ENCODE assay signal across 8 cellular contexts in genomic region chr17:50094753-50095616, GRCh38. TPM values are rescaled to one million over a fixed set of nuclear protein-coding genes. Genes with fewer than 3 reads are reported as not detected.
DNase-seq lines count a peak whose midpoint lies in the region; ATAC-seq and TF ChIP-seq lines count a peak whose summit lies in the region.

TSS of gene PDK2 (plus strand) at chr17:50095351. CDS start at chr17:50095436, 85 bp downstream.

- peak within 1 kb of the TSS; percentile 81 to 82 for H3K27ac ChIP-seq in liver (ENCODE audit: low read depth in 1 of 2, low read length in 2 of 2)

- H3K27me3 ChIP-seq in liver (ENCODE audit: control insufficient read depth in 4 of 4, insufficient read depth in 4 of 4, low read length in 3 of 4) = no peaks in the 10 kb centered on the region

- peaks cover 2% of the 10 kb centered on the region for H3K36me3 Mint-ChIP-seq in activated CD4-positive, alpha-beta memory T cell treated with anti-CD3 and anti-CD28 coated beads for 36 hours

- peak within 1 kb of the TSS; percentile 82 for H3K4me3 Mint-ChIP-seq in activated CD4-positive, alpha-beta memory T cell treated with anti-CD3 and anti-CD28 coated beads for 36 hours

- no peaks in the 10 kb centered on the region for H3K27me3 Mint-ChIP-seq in activated CD4-positive, alpha-beta memory T cell treated with anti-CD3 and anti-CD28 coated beads for 36 hours

- peak; percentile 89 for ATAC-seq in GM19438 (IDR thresholded peaks at IDR 0.05; ENCODE audit: low read depth, unreplicated experiment)
- ATAC-seq in HG03571 (IDR thresholded peaks at IDR 0.05; ENCODE audit: unreplicated experiment) = peak; percentile 85

- H3K4me3 ChIP-seq in liver (ENCODE audit: low read depth in 1 of 3, low read length in 3 of 3) = peak within 1 kb of the TSS; percentile 81 to 92 (median 83)

- intact Hi-C loops in activated CD4-positive, alpha-beta memory T cell treated with anti-CD3 and anti-CD28 coated beads for 36 hours (cut with micrococcal nuclease) = loop anchor here (1.0 to 5.0 kb wide), 4 partner anchors 53 to 202 kb away; partner anchors contain the start of gene TMEM92

- POLR2A ChIA-PET in activated CD4-positive, alpha-beta memory T cell treated with anti-CD3 and anti-CD28 coated beads for 36 hours (lab: Charles Lee) = interaction anchor here (1.2 kb wide), 1 partner anchor 39 kb away, joined by 5 read pairs; the partner anchor contains the start of gene ITGA3

- DNase-seq in CD1c-positive myeloid dendritic cell (ENCODE audit: extremely low spot score) (peak; percentile 97), NCI-H774 (lab: John Stamatoyannopoulos, UW) (peak; percentile 98), dermis microvascular lymphatic vessel endothelial cell (ENCODE audit: low read depth in 2 of 2) (peak; percentile 88 to 97)
- peak; percentile 97 for DNase-seq in activated CD4-positive, alpha-beta memory T cell treated with anti-CD3 and anti-CD28 coated beads for 36 hours
- DNase-seq in stimulated activated CD4-positive, alpha-beta T cell treated with anti-CD3 and anti-CD28 coated beads, Interleukin-4, amount 100 ng/mL, for 1 hour = peak; percentile 95

- H3K9me3 ChIP-seq in liver (ENCODE audit: control insufficient read depth in 4 of 4, low read length in 3 of 4) = no peaks in the 10 kb centered on the region

- H3K9me3 Mint-ChIP-seq in activated CD4-positive, alpha-beta memory T cell treated with anti-CD3 and anti-CD28 coated beads for 36 hours = no peaks in the 10 kb centered on the region

- no peak for TF ChIP-seq RAD21 in liver (IDR thresholded peaks at IDR 0.05)

- no peak for TF ChIP-seq CTCF in liver (IDR thresholded peaks at IDR 0.05; ENCODE audit: low read depth, low read length, missing input control)

- peaks cover 0 to 7% (median 5%) of the 10 kb centered on the region in 4 donors for H3K36me3 ChIP-seq in liver (ENCODE audit: control insufficient read depth in 4 of 4, insufficient read depth in 3 of 4, low read depth in 1 of 4, low read length in 3 of 4)

- WGBS in liver = under 1% methylated on average over 68 of the region's 68 CpGs

- peaks cover 7 to 43% (median 36%) of the 10 kb centered on the region in 4 donors for H3K4me1 ChIP-seq in liver (ENCODE audit: control insufficient read depth in 4 of 4, insufficient read depth in 4 of 4, low read length in 3 of 4)

- H3K4me1 Mint-ChIP-seq in activated CD4-positive, alpha-beta memory T cell treated with anti-CD3 and anti-CD28 coated beads for 36 hours (ENCODE audit: low read depth) = peaks cover 17% of the 10 kb centered on the region

- CTCF ChIA-PET in activated CD4-positive, alpha-beta memory T cell treated with anti-CD3 and anti-CD28 coated beads for 36 hours (lab: Charles Lee) = interaction anchor here (0.6 to 4.5 kb wide), 60 partner anchors 8 to 752 kb away, joined by 3 to 89 read pairs (median 6); partner anchors contain the start of genes COL1A1, DLX3, ITGA3 and SAMD14

- peak within 1 kb of the TSS; percentile 83 for H3K27ac Mint-ChIP-seq in activated CD4-positive, alpha-beta memory T cell treated with anti-CD3 and anti-CD28 coated beads for 36 hours

- peak within 1 kb of the TSS; percentile 80 to 90 for H3K9ac ChIP-seq in liver (ENCODE audit: low read depth in 1 of 2, low read length in 2 of 2)

TF ChIP-seq in liver, 16 proteins besides CTCF, POLR2A, EP300 and RAD21:
- TF ChIP-seq SP1 (IDR thresholded peaks at IDR 0.05) (peak; percentile 92), RXRA (IDR thresholded peaks at IDR 0.05) (peak; percentile 48 to 61), NR2F2 (IDR thresholded peaks at IDR 0.05) (peak; percentile 38), MAX (IDR thresholded peaks at IDR 0.05) (peak; percentile 92), ATF3 (IDR thresholded peaks at IDR 0.05) (no peak), TAF1 (conservative IDR thresholded peaks at IDR 0.05) (no peak), EGR1 (IDR thresholded peaks at IDR 0.05; ENCODE audit: low read depth in 2 of 2) (peak; percentile 13 to 80), REST (IDR thresholded peaks at IDR 0.05) (no peak), YY1 (IDR thresholded peaks at IDR 0.05) (peak; percentile 92), JUND (IDR thresholded peaks at IDR 0.05) (no peak), GABPA (IDR thresholded peaks at IDR 0.05 in 1 of 2, conservative IDR thresholded peaks at IDR 0.05 in 1 of 2) (peak in 1 of 2 donors; percentile 71), FOXA1 (IDR thresholded peaks at IDR 0.05) (no peak), HNF4A (conservative IDR thresholded peaks at IDR 0.05) (peak in 1 of 2 donors; percentile 41)

RNA-seq across cellular contexts. Expression of gene PDK2, which starts in this region (rescaled TPM):
- 10 to 100 TPM; 13.3 to 14.6 TPM for total RNA-seq in activated CD4-positive, alpha-beta memory T cell treated with anti-CD3 and anti-CD28 coated beads for 36 hours
- total RNA-seq in dermis microvascular lymphatic vessel endothelial cell (8.0 and 20.5 TPM in 2 replicates), liver (10 to 100 TPM in 1 of 2 donors, 1 to 10 TPM in 1; 8.6 to 24.5 TPM)
- polyA plus RNA-seq in liver = 10 to 100 TPM; 32.4 to 36.6 TPM

Comparison
In these comparisons a context has a peak if more than half of its experiments do, and no peak if none do; other contexts are left out.
1. Peak in every context shown above with its lines: DNase-seq, ATAC-seq, H3K4me3 ChIP-seq and H3K27ac ChIP-seq.